ENCODE assay signal across 1 cellular context in the genomic region with DNA sequence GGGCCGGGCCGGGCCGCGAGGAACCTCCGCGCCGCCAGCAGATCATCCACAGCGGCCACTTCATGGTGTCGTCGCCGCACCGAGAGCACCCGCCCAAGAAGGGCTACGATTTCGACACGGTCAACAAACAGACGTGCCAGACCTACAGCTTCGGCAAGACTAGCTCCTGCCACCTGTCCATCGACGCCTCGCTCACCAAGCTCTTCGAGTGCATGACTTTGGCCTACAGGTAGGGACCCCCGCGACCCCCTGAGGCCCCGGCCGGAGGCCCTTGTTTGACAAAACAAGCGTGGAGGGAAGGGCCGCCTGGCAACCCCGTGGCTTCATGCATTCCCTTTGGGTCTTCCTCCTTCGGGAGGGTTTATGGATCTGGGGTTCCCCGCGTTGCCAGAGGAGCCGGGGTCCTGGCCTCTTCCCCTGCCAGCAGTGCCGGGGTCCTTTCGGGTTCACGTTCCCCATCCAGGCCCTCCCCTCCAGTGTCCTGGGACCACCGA.
TF ChIP-seq lines count a peak whose summit lies in the region.

No MANE protein-coding gene starts in this region.

TF ChIP-seq in K562, 482 proteins besides CTCF, POLR2A, EP300 and RAD21 (continued from another document):
- TF ChIP-seq, protein P1, sequence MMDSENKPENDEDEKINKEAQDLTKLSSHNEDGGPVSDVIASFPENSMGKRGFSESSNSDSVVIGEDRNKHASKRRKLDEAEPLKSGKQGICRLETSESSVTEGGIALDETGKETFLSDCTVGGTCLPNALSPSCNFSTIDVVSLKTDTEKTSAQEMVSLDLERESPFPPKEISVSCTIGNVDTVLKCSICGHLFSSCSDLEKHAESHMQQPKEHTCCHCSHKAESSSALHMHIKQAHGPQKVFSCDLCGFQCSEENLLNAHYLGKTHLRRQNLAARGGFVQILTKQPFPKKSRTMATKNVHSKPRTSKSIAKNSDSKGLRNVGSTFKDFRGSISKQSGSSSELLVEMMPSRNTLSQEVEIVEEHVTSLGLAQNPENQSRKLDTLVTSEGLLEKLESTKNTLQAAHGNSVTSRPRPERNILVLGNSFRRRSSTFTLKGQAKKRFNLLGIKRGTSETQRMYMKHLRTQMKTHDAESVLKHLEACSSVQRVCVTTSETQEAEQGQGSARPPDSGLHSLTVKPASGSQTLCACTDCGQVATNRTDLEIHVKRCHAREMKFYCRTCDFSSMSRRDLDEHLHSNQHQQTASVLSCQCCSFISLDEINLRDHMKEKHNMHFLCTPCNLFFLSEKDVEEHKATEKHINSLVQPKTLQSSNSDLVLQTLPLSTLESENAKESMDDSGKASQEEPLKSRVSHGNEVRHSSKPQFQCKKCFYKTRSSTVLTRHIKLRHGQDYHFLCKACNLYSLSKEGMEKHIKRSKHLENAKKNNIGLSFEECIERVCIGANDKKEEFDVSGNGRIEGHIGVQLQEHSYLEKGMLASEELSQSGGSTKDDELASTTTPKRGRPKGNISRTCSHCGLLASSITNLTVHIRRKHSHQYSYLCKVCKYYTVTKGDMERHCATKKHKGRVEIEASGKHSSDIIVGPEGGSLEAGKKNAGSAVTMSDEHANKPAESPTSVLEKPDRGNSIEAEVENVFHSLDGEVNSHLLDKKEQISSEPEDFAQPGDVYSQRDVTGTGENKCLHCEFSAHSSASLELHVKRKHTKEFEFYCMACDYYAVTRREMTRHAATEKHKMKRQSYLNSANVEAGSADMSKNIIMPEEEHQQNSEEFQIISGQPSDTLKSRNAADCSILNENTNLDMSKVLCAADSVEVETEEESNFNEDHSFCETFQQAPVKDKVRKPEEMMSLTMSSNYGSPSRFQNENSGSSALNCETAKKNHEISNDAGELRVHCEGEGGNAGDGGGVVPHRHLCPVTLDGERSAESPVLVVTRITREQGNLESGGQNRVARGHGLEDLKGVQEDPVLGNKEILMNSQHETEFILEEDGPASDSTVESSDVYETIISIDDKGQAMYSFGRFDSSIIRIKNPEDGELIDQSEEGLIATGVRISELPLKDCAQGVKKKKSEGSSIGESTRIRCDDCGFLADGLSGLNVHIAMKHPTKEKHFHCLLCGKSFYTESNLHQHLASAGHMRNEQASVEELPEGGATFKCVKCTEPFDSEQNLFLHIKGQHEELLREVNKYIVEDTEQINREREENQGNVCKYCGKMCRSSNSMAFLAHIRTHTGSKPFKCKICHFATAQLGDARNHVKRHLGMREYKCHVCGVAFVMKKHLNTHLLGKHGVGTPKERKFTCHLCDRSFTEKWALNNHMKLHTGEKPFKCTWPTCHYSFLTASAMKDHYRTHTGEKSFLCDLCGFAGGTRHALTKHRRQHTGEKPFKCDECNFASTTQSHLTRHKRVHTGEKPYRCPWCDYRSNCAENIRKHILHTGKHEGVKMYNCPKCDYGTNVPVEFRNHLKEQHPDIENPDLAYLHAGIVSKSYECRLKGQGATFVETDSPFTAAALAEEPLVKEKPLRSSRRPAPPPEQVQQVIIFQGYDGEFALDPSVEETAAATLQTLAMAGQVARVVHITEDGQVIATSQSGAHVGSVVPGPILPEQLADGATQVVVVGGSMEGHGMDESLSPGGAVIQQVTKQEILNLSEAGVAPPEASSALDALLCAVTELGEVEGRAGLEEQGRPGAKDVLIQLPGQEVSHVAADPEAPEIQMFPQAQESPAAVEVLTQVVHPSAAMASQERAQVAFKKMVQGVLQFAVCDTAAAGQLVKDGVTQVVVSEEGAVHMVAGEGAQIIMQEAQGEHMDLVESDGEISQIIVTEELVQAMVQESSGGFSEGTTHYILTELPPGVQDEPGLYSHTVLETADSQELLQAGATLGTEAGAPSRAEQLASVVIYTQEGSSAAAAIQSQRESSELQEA (IDR thresholded peaks at IDR 0.05; ENCODE audit: low read depth), result no peak
- TF ChIP-seq POLR2H (tag; IDR thresholded peaks at IDR 0.05; ENCODE audit: low read depth), result no peak
- TF ChIP-seq PHTF2 (CRISPR knock-in tag; IDR thresholded peaks at IDR 0.05), result no peak
- TF ChIP-seq TAF7 (tag; IDR thresholded peaks at IDR 0.05), result no peak
- TF ChIP-seq, protein P2, sequence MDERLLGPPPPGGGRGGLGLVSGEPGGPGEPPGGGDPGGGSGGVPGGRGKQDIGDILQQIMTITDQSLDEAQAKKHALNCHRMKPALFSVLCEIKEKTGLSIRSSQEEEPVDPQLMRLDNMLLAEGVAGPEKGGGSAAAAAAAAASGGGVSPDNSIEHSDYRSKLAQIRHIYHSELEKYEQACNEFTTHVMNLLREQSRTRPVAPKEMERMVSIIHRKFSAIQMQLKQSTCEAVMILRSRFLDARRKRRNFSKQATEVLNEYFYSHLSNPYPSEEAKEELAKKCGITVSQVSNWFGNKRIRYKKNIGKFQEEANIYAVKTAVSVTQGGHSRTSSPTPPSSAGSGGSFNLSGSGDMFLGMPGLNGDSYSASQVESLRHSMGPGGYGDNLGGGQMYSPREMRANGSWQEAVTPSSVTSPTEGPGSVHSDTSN (CRISPR knock-in tag; IDR thresholded peaks at IDR 0.05; ENCODE audit: low read depth), result no peak
- TF ChIP-seq, protein P2 (tag; conservative IDR thresholded peaks at IDR 0.05; ENCODE audit: low read depth), result no peak
- TF ChIP-seq KAT8 (IDR thresholded peaks at IDR 0.05; ENCODE audit: low read depth), result no peak
- TF ChIP-seq, protein P3, sequence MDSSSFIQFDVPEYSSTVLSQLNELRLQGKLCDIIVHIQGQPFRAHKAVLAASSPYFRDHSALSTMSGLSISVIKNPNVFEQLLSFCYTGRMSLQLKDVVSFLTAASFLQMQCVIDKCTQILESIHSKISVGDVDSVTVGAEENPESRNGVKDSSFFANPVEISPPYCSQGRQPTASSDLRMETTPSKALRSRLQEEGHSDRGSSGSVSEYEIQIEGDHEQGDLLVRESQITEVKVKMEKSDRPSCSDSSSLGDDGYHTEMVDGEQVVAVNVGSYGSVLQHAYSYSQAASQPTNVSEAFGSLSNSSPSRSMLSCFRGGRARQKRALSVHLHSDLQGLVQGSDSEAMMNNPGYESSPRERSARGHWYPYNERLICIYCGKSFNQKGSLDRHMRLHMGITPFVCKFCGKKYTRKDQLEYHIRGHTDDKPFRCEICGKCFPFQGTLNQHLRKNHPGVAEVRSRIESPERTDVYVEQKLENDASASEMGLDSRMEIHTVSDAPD (CRISPR knock-in tag; IDR thresholded peaks at IDR 0.05), result no peak
- TF ChIP-seq, protein P4, sequence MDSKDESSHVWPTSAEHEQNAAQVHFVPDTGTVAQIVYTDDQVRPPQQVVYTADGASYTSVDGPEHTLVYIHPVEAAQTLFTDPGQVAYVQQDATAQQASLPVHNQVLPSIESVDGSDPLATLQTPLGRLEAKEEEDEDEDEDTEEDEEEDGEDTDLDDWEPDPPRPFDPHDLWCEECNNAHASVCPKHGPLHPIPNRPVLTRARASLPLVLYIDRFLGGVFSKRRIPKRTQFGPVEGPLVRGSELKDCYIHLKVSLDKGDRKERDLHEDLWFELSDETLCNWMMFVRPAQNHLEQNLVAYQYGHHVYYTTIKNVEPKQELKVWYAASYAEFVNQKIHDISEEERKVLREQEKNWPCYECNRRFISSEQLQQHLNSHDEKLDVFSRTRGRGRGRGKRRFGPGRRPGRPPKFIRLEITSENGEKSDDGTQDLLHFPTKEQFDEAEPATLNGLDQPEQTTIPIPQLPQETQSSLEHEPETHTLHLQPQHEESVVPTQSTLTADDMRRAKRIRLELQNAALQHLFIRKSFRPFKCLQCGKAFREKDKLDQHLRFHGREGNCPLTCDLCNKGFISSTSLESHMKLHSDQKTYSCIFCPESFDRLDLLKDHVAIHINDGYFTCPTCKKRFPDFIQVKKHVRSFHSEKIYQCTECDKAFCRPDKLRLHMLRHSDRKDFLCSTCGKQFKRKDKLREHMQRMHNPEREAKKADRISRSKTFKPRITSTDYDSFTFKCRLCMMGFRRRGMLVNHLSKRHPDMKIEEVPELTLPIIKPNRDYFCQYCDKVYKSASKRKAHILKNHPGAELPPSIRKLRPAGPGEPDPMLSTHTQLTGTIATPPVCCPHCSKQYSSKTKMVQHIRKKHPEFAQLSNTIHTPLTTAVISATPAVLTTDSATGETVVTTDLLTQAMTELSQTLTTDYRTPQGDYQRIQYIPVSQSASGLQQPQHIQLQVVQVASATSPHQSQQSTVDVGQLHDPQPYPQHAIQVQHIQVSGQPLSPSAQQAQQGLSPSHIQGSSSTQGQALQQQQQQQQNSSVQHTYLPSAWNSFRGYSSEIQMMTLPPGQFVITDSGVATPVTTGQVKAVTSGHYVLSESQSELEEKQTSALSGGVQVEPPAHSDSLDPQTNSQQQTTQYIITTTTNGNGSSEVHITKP (IDR thresholded peaks at IDR 0.05; ENCODE audit: partially characterized antibody), result no peak
- no peak for TF ChIP-seq STAG1 (CRISPR knock-in tag; IDR thresholded peaks at IDR 0.05; ENCODE audit: borderline replicate concordance)
- no peak for TF ChIP-seq ATF1 (CRISPR knock-in tag; IDR thresholded peaks at IDR 0.05)
- no peak for TF ChIP-seq ATF1 (tag; IDR thresholded peaks at IDR 0.05)
- TF ChIP-seq, protein P5, sequence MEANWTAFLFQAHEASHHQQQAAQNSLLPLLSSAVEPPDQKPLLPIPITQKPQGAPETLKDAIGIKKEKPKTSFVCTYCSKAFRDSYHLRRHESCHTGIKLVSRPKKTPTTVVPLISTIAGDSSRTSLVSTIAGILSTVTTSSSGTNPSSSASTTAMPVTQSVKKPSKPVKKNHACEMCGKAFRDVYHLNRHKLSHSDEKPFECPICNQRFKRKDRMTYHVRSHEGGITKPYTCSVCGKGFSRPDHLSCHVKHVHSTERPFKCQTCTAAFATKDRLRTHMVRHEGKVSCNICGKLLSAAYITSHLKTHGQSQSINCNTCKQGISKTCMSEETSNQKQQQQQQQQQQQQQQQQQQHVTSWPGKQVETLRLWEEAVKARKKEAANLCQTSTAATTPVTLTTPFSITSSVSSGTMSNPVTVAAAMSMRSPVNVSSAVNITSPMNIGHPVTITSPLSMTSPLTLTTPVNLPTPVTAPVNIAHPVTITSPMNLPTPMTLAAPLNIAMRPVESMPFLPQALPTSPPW (CRISPR knock-in tag; IDR thresholded peaks at IDR 0.05), result no peak
- no peak for TF ChIP-seq FOXK2 (conservative IDR thresholded peaks at IDR 0.05 in 1 of 2, IDR thresholded peaks at IDR 0.05 in 1 of 2; ENCODE audit: low read depth in 2 of 2)
- no peak for TF ChIP-seq NR2C2 (CRISPR knock-in tag; IDR thresholded peaks at IDR 0.05)
- no peak for TF ChIP-seq NR2C2 (tag; IDR thresholded peaks at IDR 0.05)
- no peak for TF ChIP-seq NCOR1 (IDR thresholded peaks at IDR 0.05)
- TF ChIP-seq HDAC3 (IDR thresholded peaks at IDR 0.05; ENCODE audit: borderline replicate concordance, partially characterized antibody), result no peak
- TF ChIP-seq, protein P6, sequence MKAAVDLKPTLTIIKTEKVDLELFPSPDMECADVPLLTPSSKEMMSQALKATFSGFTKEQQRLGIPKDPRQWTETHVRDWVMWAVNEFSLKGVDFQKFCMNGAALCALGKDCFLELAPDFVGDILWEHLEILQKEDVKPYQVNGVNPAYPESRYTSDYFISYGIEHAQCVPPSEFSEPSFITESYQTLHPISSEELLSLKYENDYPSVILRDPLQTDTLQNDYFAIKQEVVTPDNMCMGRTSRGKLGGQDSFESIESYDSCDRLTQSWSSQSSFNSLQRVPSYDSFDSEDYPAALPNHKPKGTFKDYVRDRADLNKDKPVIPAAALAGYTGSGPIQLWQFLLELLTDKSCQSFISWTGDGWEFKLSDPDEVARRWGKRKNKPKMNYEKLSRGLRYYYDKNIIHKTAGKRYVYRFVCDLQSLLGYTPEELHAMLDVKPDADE (conservative IDR thresholded peaks at IDR 0.05; ENCODE audit: control insufficient read depth, low read depth, low read length), result no peak
- TF ChIP-seq NR2F6 (CRISPR knock-in tag; IDR thresholded peaks at IDR 0.05), result no peak
- TF ChIP-seq ZNF347 (CRISPR knock-in tag; IDR thresholded peaks at IDR 0.05; ENCODE audit: low read depth), result no peak
- no peak for TF ChIP-seq STAT5A (IDR thresholded peaks at IDR 0.05; ENCODE audit: borderline replicate concordance, low read length)
- TF ChIP-seq NCOA4 (IDR thresholded peaks at IDR 0.05; ENCODE audit: partially characterized antibody), result no peak
- no peak for TF ChIP-seq ZNF12 (CRISPR knock-in tag; IDR thresholded peaks at IDR 0.05)
- TF ChIP-seq, protein P7, sequence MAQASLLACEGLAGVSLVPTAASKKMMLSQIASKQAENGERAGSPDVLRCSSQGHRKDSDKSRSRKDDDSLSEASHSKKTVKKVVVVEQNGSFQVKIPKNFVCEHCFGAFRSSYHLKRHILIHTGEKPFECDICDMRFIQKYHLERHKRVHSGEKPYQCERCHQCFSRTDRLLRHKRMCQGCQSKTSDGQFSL (CRISPR knock-in tag; IDR thresholded peaks at IDR 0.05), result 0 out of 2 replicates have a peak, but pooled peaks have one; percentile 25
- TF ChIP-seq, protein P7 (tag; IDR thresholded peaks at IDR 0.05), result no peak
- TF ChIP-seq ZNF584 (CRISPR knock-in tag; IDR thresholded peaks at IDR 0.05; ENCODE audit: low read depth), result no peak
- TF ChIP-seq SRSF7 (optimal IDR thresholded peaks at IDR 0.05; ENCODE audit: low read depth, low read length), result no peak
